Comparison of ENCODE assay signal across 29 cellular contexts in the genomic region with DNA sequence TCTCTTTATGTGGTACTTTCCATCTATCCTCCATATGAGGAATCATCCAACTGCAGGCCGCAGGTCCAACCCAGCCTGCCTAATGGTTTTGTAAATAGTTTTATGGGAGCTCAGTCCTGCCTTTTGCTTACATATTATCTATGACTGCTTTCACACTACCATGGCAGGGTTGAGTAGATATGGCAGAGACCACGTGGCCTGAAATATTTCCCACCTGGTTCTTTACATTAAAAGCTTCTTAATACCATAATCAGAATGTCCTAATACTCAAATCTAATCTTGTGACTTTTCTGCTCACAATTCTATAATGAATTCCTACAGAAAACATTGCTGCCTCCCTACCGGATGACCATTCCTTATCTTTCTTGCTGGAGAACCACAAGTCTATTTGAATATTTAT.
DNase-seq lines count a peak whose midpoint lies in the region; ATAC-seq, FAIRE-seq and TF ChIP-seq lines count a peak whose summit lies in the region.
"Had no signal": no experiment of that assay in that cellular context is flagged by ENCODE, and none has a peak within 500 bp of the region (broad histone marks: within the 10 kb centered on the region; RNA-seq: fewer than 3 reads in every experiment).

No MANE protein-coding gene starts in this region.

- no peak overlapping the region for H3K4me2 ChIP-seq in HepG2 (ENCODE audit: low read depth, low read length)
- H3K4me2 ChIP-seq: A549; BLaER1; BLaER1 treated with 17β-estradiol and CSF1 and Interleukin-3, amounts not matched to agents 10 nM and 100 nM had no signal

- BruUV-seq in HepG2 (replicated peaks; lab: Mats Ljungman, UMichigan), result no TSS peak

- no peak for DNase-seq in HepG2 (ENCODE audit: low spot score)
- DNase-seq in right lobe of liver, result no peak
- DNase-seq: 8988T; ACHN; AML-193; BE2C; C1 segment of cervical spinal cord; Caco-2; Calu3; CD4-positive, alpha-beta memory T cell; CD4-positive, alpha-beta T cell; CD4-positive, CD25-positive, alpha-beta regulatory T cell; CD8-positive, alpha-beta memory T cell; CD8-positive, alpha-beta T cell; COR-L47; DMS 273 treated with DMSO at 0.1 percent for 48 hours; DMS153; DMS53; DMS79; DMS79 treated with DMSO at 0.1 percent for 48 hours; DND-41; EL had no signal

- FAIRE-seq in HepG2 (lab: Jason Lieb, UNC), result no peak
- FAIRE-seq: A204.1, A549, D721Med had no signal

- no peak for TF ChIP-seq RAD21 in HepG2 (CRISPR knock-in tag; IDR thresholded peaks at IDR 0.05)

- H3K27me3 ChIP-seq in HepG2 (ENCODE audit: control insufficient read depth in 1 of 2, insufficient read depth in 2 of 2, low read length in 2 of 2) (no peaks in the 10 kb centered on the region), right lobe of liver (no peaks in the 10 kb centered on the region)
- H3K27me3 ChIP-seq: BLaER1; BLaER1 treated with 17β-estradiol and CSF1 and Interleukin-3, amounts not matched to agents 10 nM and 100 nM had no signal

- H3K9me3 ChIP-seq in HepG2 (ENCODE audit: low read length), result no peaks in the 10 kb centered on the region
- no peaks in the 10 kb centered on the region for H3K9me3 ChIP-seq in right lobe of liver
- H3K9me3 ChIP-seq: A549, BE2C, Caco-2 had no signal

- TF ChIP-seq POLR2A in HepG2 (IDR thresholded peaks at IDR 0.05; ENCODE audit: insufficient read depth in 1 of 2, low read depth in 2 of 2, low read length in 2 of 2), result no peak
- no peak for TF ChIP-seq POLR2A in right lobe of liver (IDR thresholded peaks at IDR 0.05)

- intact Hi-C loops in HepG2 (cut with micrococcal nuclease; ENCODE audit: unreplicated experiment) (no loop called here), right lobe of liver (cut with DNase I) (no loop called here)

- H3K36me3 ChIP-seq in HepG2 (replicated peaks in 1 of 2; ENCODE audit: control insufficient read depth in 1 of 2, insufficient read depth in 2 of 2, low read length in 2 of 2) (no peaks in the 10 kb centered on the region), right lobe of liver (no peaks in the 10 kb centered on the region)
- H3K36me3 ChIP-seq: BE2C; BLaER1; BLaER1 treated with 17β-estradiol and CSF1 and Interleukin-3, amounts not matched to agents 10 nM and 100 nM had no signal

- no peaks in the 10 kb centered on the region for H3K79me2 ChIP-seq in HepG2 (ENCODE audit: insufficient read depth, low read length)

- no peaks in the 10 kb centered on the region for H4K20me1 ChIP-seq in HepG2 (ENCODE audit: insufficient read depth, low read length)
- H4K20me1 ChIP-seq: BLaER1; BLaER1 treated with 17β-estradiol and CSF1 and Interleukin-3, amounts not matched to agents 10 nM and 100 nM had no signal

- H3K4me3 ChIP-seq in HepG2 (replicated peaks in 1 of 3; ENCODE audit: insufficient read depth in 1 of 3, low read depth in 2 of 3, low read length in 3 of 3), result no peak overlapping the region
- H3K4me3 ChIP-seq in right lobe of liver, result no peak overlapping the region
- H3K4me3 ChIP-seq: A549; BLaER1; BLaER1 treated with 17β-estradiol and CSF1 and Interleukin-3, amounts not matched to agents 10 nM and 100 nM had no signal

- TF ChIP-seq CTCF in HepG2 (CRISPR knock-in tag; IDR thresholded peaks at IDR 0.05) (no peak), right lobe of liver (IDR thresholded peaks at IDR 0.05) (no peak)

- CTCF ChIA-PET in HepG2 (lab: Yijun Ruan, JAX; ENCODE audit: low intra/inter-chr PET ratio, low total read pairs), result no interaction called here

- no peak overlapping the region for H3K9ac ChIP-seq in HepG2 (ENCODE audit: insufficient read depth, low read depth, low read length)
- H3K9ac ChIP-seq: BLaER1; BLaER1 treated with 17β-estradiol and CSF1 and Interleukin-3, amounts not matched to agents 10 nM and 100 nM had no signal

- no peak for ATAC-seq in HepG2
- ATAC-seq in right lobe of liver, result no peak
- ATAC-seq: A549; CD8-positive, alpha-beta T cell had no signal

- H3K27ac ChIP-seq in HepG2 (ENCODE audit: extremely low read length, insufficient read depth, low read length) (no peak overlapping the region), right lobe of liver (no peak overlapping the region)
- H3K27ac ChIP-seq: 22Rv1; A549; BLaER1; BLaER1 treated with 17β-estradiol and CSF1 and Interleukin-3, amounts not matched to agents 10 nM and 100 nM; C4-2B had no signal

- POLR2A ChIA-PET in HepG2 (lab: Yijun Ruan, JAX), result no interaction called here

- no peak overlapping the region for H2AFZ ChIP-seq in HepG2 (ENCODE audit: low read length)

- H3K4me1 ChIP-seq in HepG2 (ENCODE audit: insufficient read depth, low read length), result 0 out of 2 replicates have a peak, but pooled peaks cover 1% of the 10 kb centered on the region
- no peaks in the 10 kb centered on the region for H3K4me1 ChIP-seq in right lobe of liver
- H3K4me1 ChIP-seq: A549; BE2C; BLaER1; BLaER1 treated with 17β-estradiol and CSF1 and Interleukin-3, amounts not matched to agents 10 nM and 100 nM; Caco-2 had no signal

- in situ Hi-C loops in HepG2 (cut with HindIII; ENCODE audit: extremely low pct_ligation_motif_present, low pct_unique_long_range_greater_than_20kb), result no loop called here

- TF ChIP-seq EP300 in HepG2 (IDR thresholded peaks at IDR 0.05; ENCODE audit: low read depth in 2 of 2, low read length in 2 of 2), result no peak
- TF ChIP-seq EP300 in HepG2 (CRISPR knock-in tag; IDR thresholded peaks at IDR 0.05; ENCODE audit: borderline replicate concordance), result no peak

- 35% methylated on average over 3 of the region's 3 CpGs for WGBS in HepG2 (ENCODE audit: low lambda C conversion rate)
- WGBS in right lobe of liver (ENCODE audit: insufficient coverage, low coverage, low lambda C conversion rate, missing lambda C conversion rate), result 43% methylated on average over 3 of the region's 3 CpGs

TF ChIP-seq in HepG2, 621 proteins besides CTCF, POLR2A, EP300 and RAD21:
- TF ChIP-seq, protein P1, sequence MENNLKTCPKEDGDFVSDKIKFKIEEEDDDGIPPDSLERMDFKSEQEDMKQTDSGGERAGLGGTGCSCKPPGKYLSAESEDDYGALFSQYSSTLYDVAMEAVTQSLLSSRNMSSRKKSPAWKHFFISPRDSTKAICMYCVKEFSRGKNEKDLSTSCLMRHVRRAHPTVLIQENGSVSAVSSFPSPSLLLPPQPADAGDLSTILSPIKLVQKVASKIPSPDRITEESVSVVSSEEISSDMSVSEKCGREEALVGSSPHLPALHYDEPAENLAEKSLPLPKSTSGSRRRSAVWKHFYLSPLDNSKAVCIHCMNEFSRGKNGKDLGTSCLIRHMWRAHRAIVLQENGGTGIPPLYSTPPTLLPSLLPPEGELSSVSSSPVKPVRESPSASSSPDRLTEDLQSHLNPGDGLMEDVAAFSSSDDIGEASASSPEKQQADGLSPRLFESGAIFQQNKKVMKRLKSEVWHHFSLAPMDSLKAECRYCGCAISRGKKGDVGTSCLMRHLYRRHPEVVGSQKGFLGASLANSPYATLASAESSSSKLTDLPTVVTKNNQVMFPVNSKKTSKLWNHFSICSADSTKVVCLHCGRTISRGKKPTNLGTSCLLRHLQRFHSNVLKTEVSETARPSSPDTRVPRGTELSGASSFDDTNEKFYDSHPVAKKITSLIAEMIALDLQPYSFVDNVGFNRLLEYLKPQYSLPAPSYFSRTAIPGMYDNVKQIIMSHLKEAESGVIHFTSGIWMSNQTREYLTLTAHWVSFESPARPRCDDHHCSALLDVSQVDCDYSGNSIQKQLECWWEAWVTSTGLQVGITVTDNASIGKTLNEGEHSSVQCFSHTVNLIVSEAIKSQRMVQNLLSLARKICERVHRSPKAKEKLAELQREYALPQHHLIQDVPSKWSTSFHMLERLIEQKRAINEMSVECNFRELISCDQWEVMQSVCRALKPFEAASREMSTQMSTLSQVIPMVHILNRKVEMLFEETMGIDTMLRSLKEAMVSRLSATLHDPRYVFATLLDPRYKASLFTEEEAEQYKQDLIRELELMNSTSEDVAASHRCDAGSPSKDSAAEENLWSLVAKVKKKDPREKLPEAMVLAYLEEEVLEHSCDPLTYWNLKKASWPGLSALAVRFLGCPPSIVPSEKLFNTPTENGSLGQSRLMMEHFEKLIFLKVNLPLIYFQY (CRISPR knock-in tag; IDR thresholded peaks at IDR 0.05; ENCODE audit: borderline replicate concordance), result no peak
- TF ChIP-seq, protein P2, sequence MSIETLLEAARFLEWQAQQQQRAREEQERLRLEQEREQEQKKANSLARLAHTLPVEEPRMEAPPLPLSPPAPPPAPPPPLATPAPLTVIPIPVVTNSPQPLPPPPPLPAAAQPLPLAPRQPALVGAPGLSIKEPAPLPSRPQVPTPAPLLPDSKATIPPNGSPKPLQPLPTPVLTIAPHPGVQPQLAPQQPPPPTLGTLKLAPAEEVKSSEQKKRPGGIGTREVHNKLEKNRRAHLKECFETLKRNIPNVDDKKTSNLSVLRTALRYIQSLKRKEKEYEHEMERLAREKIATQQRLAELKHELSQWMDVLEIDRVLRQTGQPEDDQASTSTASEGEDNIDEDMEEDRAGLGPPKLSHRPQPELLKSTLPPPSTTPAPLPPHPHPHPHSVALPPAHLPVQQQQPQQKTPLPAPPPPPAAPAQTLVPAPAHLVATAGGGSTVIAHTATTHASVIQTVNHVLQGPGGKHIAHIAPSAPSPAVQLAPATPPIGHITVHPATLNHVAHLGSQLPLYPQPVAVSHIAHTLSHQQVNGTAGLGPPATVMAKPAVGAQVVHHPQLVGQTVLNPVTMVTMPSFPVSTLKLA (IDR thresholded peaks at IDR 0.05), result peak; percentile 92
